1 cellular context compared by ENCODE assay signal in the genomic region with DNA sequence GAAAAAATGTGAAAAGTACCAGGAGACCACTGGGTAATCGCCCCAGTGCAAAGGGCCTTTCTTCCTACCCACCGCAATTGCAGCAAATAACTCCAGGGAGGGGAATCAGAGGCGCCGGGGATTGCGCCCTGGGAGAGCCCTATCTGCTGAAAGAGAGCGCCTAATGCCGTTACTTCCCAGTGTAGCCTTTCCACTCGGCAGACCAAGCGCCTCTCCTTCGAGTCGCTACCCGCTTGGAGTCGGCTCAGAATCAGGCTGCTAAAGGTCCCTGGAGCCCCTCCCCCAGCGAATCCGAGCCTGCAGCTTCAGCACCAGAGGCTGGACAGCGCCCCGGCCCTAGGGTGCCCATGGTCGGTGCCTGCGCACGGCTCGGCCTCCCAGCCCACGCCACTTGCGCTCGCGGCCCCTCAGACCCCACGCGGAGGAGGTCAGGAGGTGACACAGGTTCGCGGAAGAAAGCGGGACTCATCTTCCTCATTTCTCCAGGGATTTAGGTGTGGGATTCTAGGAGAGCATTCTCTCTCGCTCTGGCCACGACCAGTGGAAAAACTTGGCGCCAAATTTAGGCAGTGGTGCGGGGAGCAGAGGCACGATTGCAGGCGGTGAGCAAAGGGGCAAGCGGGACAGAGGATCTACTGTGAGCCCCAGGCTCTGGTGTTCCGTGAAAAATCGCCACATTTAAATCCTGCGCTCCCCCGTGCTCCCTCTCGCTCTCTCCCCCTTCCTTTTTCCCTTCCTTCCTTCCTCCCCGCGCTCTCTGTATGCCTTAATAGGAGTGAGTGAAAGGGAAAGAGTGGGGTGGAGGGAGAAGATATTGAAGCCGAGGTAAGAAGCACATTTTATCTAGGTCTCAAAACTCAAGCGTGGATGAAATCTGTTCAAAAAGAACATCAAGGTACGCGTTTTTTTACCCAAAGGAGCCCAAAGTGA.
TF ChIP-seq lines count a peak whose summit lies in the region.

No MANE protein-coding gene starts in this region.

TF ChIP-seq in HepG2, 621 proteins besides CTCF, POLR2A, EP300 and RAD21 (continues in another document):
- TF ChIP-seq, protein P1, sequence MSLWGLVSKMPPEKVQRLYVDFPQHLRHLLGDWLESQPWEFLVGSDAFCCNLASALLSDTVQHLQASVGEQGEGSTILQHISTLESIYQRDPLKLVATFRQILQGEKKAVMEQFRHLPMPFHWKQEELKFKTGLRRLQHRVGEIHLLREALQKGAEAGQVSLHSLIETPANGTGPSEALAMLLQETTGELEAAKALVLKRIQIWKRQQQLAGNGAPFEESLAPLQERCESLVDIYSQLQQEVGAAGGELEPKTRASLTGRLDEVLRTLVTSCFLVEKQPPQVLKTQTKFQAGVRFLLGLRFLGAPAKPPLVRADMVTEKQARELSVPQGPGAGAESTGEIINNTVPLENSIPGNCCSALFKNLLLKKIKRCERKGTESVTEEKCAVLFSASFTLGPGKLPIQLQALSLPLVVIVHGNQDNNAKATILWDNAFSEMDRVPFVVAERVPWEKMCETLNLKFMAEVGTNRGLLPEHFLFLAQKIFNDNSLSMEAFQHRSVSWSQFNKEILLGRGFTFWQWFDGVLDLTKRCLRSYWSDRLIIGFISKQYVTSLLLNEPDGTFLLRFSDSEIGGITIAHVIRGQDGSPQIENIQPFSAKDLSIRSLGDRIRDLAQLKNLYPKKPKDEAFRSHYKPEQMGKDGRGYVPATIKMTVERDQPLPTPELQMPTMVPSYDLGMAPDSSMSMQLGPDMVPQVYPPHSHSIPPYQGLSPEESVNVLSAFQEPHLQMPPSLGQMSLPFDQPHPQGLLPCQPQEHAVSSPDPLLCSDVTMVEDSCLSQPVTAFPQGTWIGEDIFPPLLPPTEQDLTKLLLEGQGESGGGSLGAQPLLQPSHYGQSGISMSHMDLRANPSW (CRISPR knock-in tag; IDR thresholded peaks at IDR 0.05; ENCODE audit: borderline replicate concordance), result no peak
- TF ChIP-seq WIZ (CRISPR knock-in tag; IDR thresholded peaks at IDR 0.05) (peak; percentile 93), SAFB2 (CRISPR knock-in tag; IDR thresholded peaks at IDR 0.05; ENCODE audit: borderline replicate concordance, low read depth) (no peak), ZNF543 (CRISPR knock-in tag; IDR thresholded peaks at IDR 0.05) (no peak), MIER3 (CRISPR knock-in tag; IDR thresholded peaks at IDR 0.05; ENCODE audit: borderline replicate concordance) (no peak), ZNF251 (CRISPR knock-in tag; IDR thresholded peaks at IDR 0.05) (no peak), SATB2 (CRISPR knock-in tag; IDR thresholded peaks at IDR 0.05) (peak; percentile 27; the same call in 1 of the 2 replicates), ZNF687 (CRISPR knock-in tag; IDR thresholded peaks at IDR 0.05) (peak; percentile 54), KLF11 (CRISPR knock-in tag; IDR thresholded peaks at IDR 0.05) (0 out of 2 replicates have a peak, but pooled peaks have one; percentile 60), PITX1 (CRISPR knock-in tag; IDR thresholded peaks at IDR 0.05) (no peak), NFATC3 (CRISPR knock-in tag; IDR thresholded peaks at IDR 0.05) (0 out of 2 replicates have a peak, but pooled peaks have one; percentile 59), ZNF614 (CRISPR knock-in tag; IDR thresholded peaks at IDR 0.05; ENCODE audit: borderline replicate concordance) (no peak; the same call in 1 of the 2 replicates), TEAD2 (CRISPR knock-in tag; IDR thresholded peaks at IDR 0.05) (no peak), ZNF883 (CRISPR knock-in tag; IDR thresholded peaks at IDR 0.05; ENCODE audit: not compliant biosample characterization) (peak; percentile 69), ZNF562 (CRISPR knock-in tag; IDR thresholded peaks at IDR 0.05; ENCODE audit: borderline replicate concordance) (no peak), ZIK1 (CRISPR knock-in tag; IDR thresholded peaks at IDR 0.05; ENCODE audit: borderline replicate concordance, low read depth) (peak; percentile 50; the same call in 1 of the 2 replicates), IRX3 (CRISPR knock-in tag; IDR thresholded peaks at IDR 0.05; ENCODE audit: borderline replicate concordance, low read depth) (0 out of 2 replicates have a peak, but pooled peaks have one; percentile 49), KLF13 (CRISPR knock-in tag; IDR thresholded peaks at IDR 0.05) (no peak), ZNF281 (CRISPR knock-in tag; IDR thresholded peaks at IDR 0.05; ENCODE audit: borderline replicate concordance) (peak; percentile 84), THRA (CRISPR knock-in tag; IDR thresholded peaks at IDR 0.05; ENCODE audit: borderline replicate concordance) (0 out of 2 replicates have a peak, but pooled peaks have one; percentile 32), THAP7 (CRISPR knock-in tag; IDR thresholded peaks at IDR 0.05) (0 out of 2 replicates have a peak, but pooled peaks have one; percentile 29), FOSL2 (CRISPR knock-in tag; IDR thresholded peaks at IDR 0.05) (peak; percentile 25; the same call in 1 of the 2 replicates), ZFP82 (CRISPR knock-in tag; IDR thresholded peaks at IDR 0.05; ENCODE audit: borderline replicate concordance) (no peak), TMF1 (CRISPR knock-in tag; IDR thresholded peaks at IDR 0.05; ENCODE audit: low read depth) (0 out of 2 replicates have a peak, but pooled peaks have one; percentile 73), CAMTA2 (CRISPR knock-in tag; IDR thresholded peaks at IDR 0.05; ENCODE audit: borderline replicate concordance) (peak; percentile 70; the same call in 1 of the 2 replicates), SIX4 (CRISPR knock-in tag; IDR thresholded peaks at IDR 0.05) (0 out of 2 replicates have a peak, but pooled peaks have one; percentile 30), NR0B2 (CRISPR knock-in tag; IDR thresholded peaks at IDR 0.05) (peak; percentile 87), SAP130 (CRISPR knock-in tag; IDR thresholded peaks at IDR 0.05; ENCODE audit: low read depth) (peak; percentile 52; the same call in 1 of the 2 replicates), ZNF564 (CRISPR knock-in tag; IDR thresholded peaks at IDR 0.05) (peak; percentile 84; the same call in 1 of the 2 replicates)
- TF ChIP-seq, protein P2, sequence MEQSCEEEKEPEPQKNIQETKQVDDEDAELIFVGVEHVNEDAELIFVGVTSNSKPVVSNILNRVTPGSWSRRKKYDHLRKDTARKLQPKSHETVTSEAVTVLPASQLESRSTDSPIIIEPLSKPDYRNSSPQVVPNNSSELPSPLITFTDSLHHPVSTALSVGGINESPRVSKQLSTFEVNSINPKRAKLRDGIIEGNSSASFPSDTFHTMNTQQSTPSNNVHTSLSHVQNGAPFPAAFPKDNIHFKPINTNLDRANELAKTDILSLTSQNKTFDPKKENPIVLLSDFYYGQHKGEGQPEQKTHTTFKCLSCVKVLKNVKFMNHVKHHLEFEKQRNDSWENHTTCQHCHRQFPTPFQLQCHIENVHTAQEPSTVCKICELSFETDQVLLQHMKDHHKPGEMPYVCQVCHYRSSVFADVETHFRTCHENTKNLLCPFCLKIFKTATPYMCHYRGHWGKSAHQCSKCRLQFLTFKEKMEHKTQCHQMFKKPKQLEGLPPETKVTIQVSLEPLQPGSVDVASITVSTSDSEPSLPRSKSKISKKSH (CRISPR knock-in tag; IDR thresholded peaks at IDR 0.05; ENCODE audit: borderline replicate concordance), result peak; percentile 51; the same call in 1 of the 2 replicates
